Comparison of ENCODE assay signal across 10 cellular contexts in the genomic region with DNA sequence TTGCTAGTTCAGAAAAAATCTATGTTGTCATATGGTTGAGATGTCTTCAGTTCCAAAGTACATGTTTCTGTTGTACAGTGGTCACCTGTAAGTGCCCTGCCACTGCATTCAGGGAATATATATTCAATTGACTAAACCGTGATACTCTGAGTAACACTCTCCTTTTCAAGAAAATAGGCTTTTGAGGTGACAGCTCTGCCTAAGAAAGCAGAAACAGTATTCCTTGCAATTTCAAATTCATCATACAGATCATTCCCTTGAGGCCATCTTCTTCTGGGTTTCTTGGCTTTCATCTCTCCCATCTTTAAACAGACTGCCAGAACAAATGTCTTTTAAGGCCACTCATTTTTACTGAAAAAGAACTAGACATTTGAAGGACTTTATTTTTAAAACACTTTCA. TPM values are rescaled to one million over a fixed set of nuclear protein-coding genes. Genes with fewer than 3 reads are reported as not detected.
"Had no signal": no experiment of that assay in that cellular context is flagged by ENCODE, and none has a peak within 500 bp of the region (broad histone marks: within the 10 kb centered on the region; RNA-seq: fewer than 3 reads in every experiment).

No MANE protein-coding gene starts in this region.

- H3K4me3 ChIP-seq: GM23248, HAP-1 had no signal

- H3K9me3 Mint-ChIP-seq: H9, HFFc6 had no signal

- ATAC-seq: HCT116 had no signal

- H2AFZ ChIP-seq: GM23248 had no signal

- H3K27ac ChIP-seq: GM23248 had no signal

- H3K36me3 ChIP-seq: HAP-1 had no signal

- H3K9ac ChIP-seq: GM23248 had no signal

- DNase-seq: GM23248, GOT3, H7, H9, HCEC 1CT, HFFc6 had no signal

- H3K4me3 Mint-ChIP-seq: H9, HFFc6 had no signal

- H3K9me3 ChIP-seq: HAP-1 had no signal

- H3K27ac Mint-ChIP-seq: H9, HFFc6 had no signal

- FAIRE-seq: H1, H54 had no signal

RNA-seq across cellular contexts. Expression of a gene that starts 34.9 kb away (rescaled TPM):
- total RNA-seq: GM23248 had no signal
- polyA plus RNA-seq: GM23248 had no signal
